15 cellular contexts compared by ENCODE assay signal in genomic region chr12:31759621-31760459, GRCh38. TPM values are rescaled to one million over a fixed set of nuclear protein-coding genes. Genes with fewer than 3 reads are reported as not detected.
DNase-seq lines count a peak whose midpoint lies in the region; ATAC-seq, FAIRE-seq and TF ChIP-seq lines count a peak whose summit lies in the region.
"Had no signal": no experiment of that assay in that cellular context is flagged by ENCODE, and none has a peak within 500 bp of the region (broad histone marks: within the 10 kb centered on the region; RNA-seq: fewer than 3 reads in every experiment).

No MANE protein-coding gene starts in this region.

- peak overlapping the region; percentile 46 for H2AFZ ChIP-seq in endothelial cell of umbilical vein (ENCODE audit: low read depth, low read length)

- ATAC-seq in activated CD8-positive, alpha-beta T cell treated with anti-CD3 and anti-CD28 coated beads for 36 hours = no peak
- no peak for ATAC-seq in activated CD8-positive, alpha-beta T cell treated with anti-CD3 and anti-CD28 coated beads, Interleukin-2, amount 10 ng/mL, durations not matched to agents 7 days and 5 days
- peak; percentile 50 for ATAC-seq in HG03378 (IDR thresholded peaks at IDR 0.05; ENCODE audit: unreplicated experiment)
- ATAC-seq in HG03439 (IDR thresholded peaks at IDR 0.05; ENCODE audit: unreplicated experiment) = no peak
- no peak for ATAC-seq in GM19397 (IDR thresholded peaks at IDR 0.05; ENCODE audit: unreplicated experiment)
- ATAC-seq: natural killer cell treated with Interleukin-12 subunit alpha and Interleukin-12 subunit beta and Interleukin-15 and Interleukin-18, amount 100 ng/mL, for 72 hours had no signal

- peaks cover 2% of the 10 kb centered on the region for H3K9me3 Mint-ChIP-seq in activated CD8-positive, alpha-beta T cell treated with anti-CD3 and anti-CD28 coated beads for 36 hours
- peaks cover 10% of the 10 kb centered on the region for H3K9me3 Mint-ChIP-seq in activated CD8-positive, alpha-beta T cell treated with anti-CD3 and anti-CD28 coated beads, Interleukin-2, amount 10 ng/mL, durations not matched to agents 7 days and 5 days (ENCODE audit: insufficient read depth)
- peaks cover 12% of the 10 kb centered on the region for H3K9me3 Mint-ChIP-seq in type B pancreatic cell

- dilution Hi-C loops in endothelial cell of umbilical vein (cut with MboI; ENCODE audit: extremely low pct_ligation_motif_present, low sequenced_read_pairs) = no loop called here

- BruUV-seq in endothelial cell of umbilical vein (replicated peaks; lab: Mats Ljungman, UMichigan) = no TSS peak

- no peaks in the 10 kb centered on the region for H3K79me2 ChIP-seq in endothelial cell of umbilical vein (ENCODE audit: control insufficient read depth, insufficient read depth, low read length)

- no peak for FAIRE-seq in endothelial cell of umbilical vein (lab: Jason Lieb, UNC)

- CTCF ChIA-PET in activated CD8-positive, alpha-beta T cell treated with anti-CD3 and anti-CD28 coated beads for 36 hours (lab: Charles Lee) = interaction anchor here (1.4 to 2.1 kb wide), 2 partner anchors 9 to 78 kb away, joined by 4 to 6 read pairs; no protein-coding TSS in a partner anchor
- CTCF ChIA-PET in activated CD8-positive, alpha-beta T cell treated with anti-CD3 and anti-CD28 coated beads, Interleukin-2, amount 10 ng/mL, durations not matched to agents 7 days and 5 days (lab: Charles Lee) = interaction anchor here (0.7 to 1.1 kb wide), 2 partner anchors 57 to 545 kb away, joined by 3 read pairs; no protein-coding TSS in a partner anchor
- CTCF ChIA-PET in endothelial cell of umbilical vein (lab: Charles Lee) = interaction anchor here (0.9 to 2.0 kb wide), 3 partner anchors 8 to 10 kb away, joined by 3 to 4 read pairs (median 4); no protein-coding TSS in a partner anchor

- no peaks in the 10 kb centered on the region for H3K27me3 Mint-ChIP-seq in activated CD8-positive, alpha-beta T cell treated with anti-CD3 and anti-CD28 coated beads for 36 hours
- no peaks in the 10 kb centered on the region for H3K27me3 Mint-ChIP-seq in activated CD8-positive, alpha-beta T cell treated with anti-CD3 and anti-CD28 coated beads, Interleukin-2, amount 10 ng/mL, durations not matched to agents 7 days and 5 days (ENCODE audit: low read depth)
- H3K27me3 Mint-ChIP-seq in type B pancreatic cell = no peaks in the 10 kb centered on the region
- H3K27me3 Mint-ChIP-seq: natural killer cell treated with Interleukin-12 subunit alpha and Interleukin-12 subunit beta and Interleukin-15 and Interleukin-18, amount 100 ng/mL, for 72 hours had no signal

- no peak for TF ChIP-seq POLR2A in endothelial cell of umbilical vein (IDR thresholded peaks at IDR 0.05; ENCODE audit: low read depth, low read length)

- H3K4me1 Mint-ChIP-seq in activated CD8-positive, alpha-beta T cell treated with anti-CD3 and anti-CD28 coated beads for 36 hours (ENCODE audit: low read depth) = peaks cover 16% of the 10 kb centered on the region
- H3K4me1 Mint-ChIP-seq in activated CD8-positive, alpha-beta T cell treated with anti-CD3 and anti-CD28 coated beads, Interleukin-2, amount 10 ng/mL, durations not matched to agents 7 days and 5 days (ENCODE audit: low read depth) = peaks cover 7% of the 10 kb centered on the region
- no peaks in the 10 kb centered on the region for H3K4me1 Mint-ChIP-seq in type B pancreatic cell (ENCODE audit: unreplicated experiment)

- H3K4me2 ChIP-seq in endothelial cell of umbilical vein (ENCODE audit: insufficient read depth, low read length) = no peak overlapping the region

- no peak overlapping the region for H3K4me3 ChIP-seq in endothelial cell of umbilical vein (replicated peaks in 1 of 3; ENCODE audit: insufficient read depth in 1 of 3, low read depth in 1 of 3, low read length in 3 of 3)
- H3K4me3 ChIP-seq: colonic mucosa, sigmoid colon had no signal

- H3K27ac ChIP-seq in endothelial cell of umbilical vein (ENCODE audit: insufficient read depth, low read depth, low read length) = no peak overlapping the region
- H3K27ac ChIP-seq: colonic mucosa, sigmoid colon had no signal

- H3K9ac ChIP-seq in endothelial cell of umbilical vein (replicated peaks; ENCODE audit: extremely low read depth, insufficient read depth, low read length) = no peak overlapping the region

- peak overlapping the region; percentile 35 for H3K27ac Mint-ChIP-seq in activated CD8-positive, alpha-beta T cell treated with anti-CD3 and anti-CD28 coated beads for 36 hours
- H3K27ac Mint-ChIP-seq in activated CD8-positive, alpha-beta T cell treated with anti-CD3 and anti-CD28 coated beads, Interleukin-2, amount 10 ng/mL, durations not matched to agents 7 days and 5 days = no peak overlapping the region
- H3K27ac Mint-ChIP-seq in type B pancreatic cell = peak overlapping the region; percentile 35
- H3K27ac Mint-ChIP-seq: natural killer cell treated with Interleukin-12 subunit alpha and Interleukin-12 subunit beta and Interleukin-15 and Interleukin-18, amount 100 ng/mL, for 72 hours had no signal

- no peak for DNase-seq in activated CD8-positive, alpha-beta T cell treated with anti-CD3 and anti-CD28 coated beads for 36 hours
- no peak for DNase-seq in activated CD8-positive, alpha-beta T cell treated with anti-CD3 and anti-CD28 coated beads, Interleukin-2, amount 10 ng/mL, durations not matched to agents 7 days and 5 days
- no peak for DNase-seq in endothelial cell of umbilical vein (ENCODE audit: low read depth, low spot score)
- DNase-seq in type B pancreatic cell (ENCODE audit: extremely low spot score, unreplicated experiment) = no peak
- DNase-seq in effector CD8-positive, alpha-beta T cell (lab: John Stamatoyannopoulos, UW) = no peak
- DNase-seq: ACHN, anterior cingulate cortex, colonic mucosa, hippocampal formation, NCI-H1105, sigmoid colon had no signal

- TF ChIP-seq CTCF in activated CD8-positive, alpha-beta T cell treated with anti-CD3 and anti-CD28 coated beads for 36 hours (IDR thresholded peaks at IDR 0.05) = no peak
- TF ChIP-seq CTCF in endothelial cell of umbilical vein (IDR thresholded peaks at IDR 0.05; ENCODE audit: extremely low read depth in 1 of 2, insufficient read depth in 1 of 2, low read depth in 1 of 2, low read length in 2 of 2) = no peak
- TF ChIP-seq CTCF in type B pancreatic cell (conservative IDR thresholded peaks at IDR 0.05) = no peak

- H3K4me1 ChIP-seq in endothelial cell of umbilical vein (ENCODE audit: control insufficient read depth, extremely low read depth, insufficient read depth, low read length) = no peaks in the 10 kb centered on the region
- H3K4me1 ChIP-seq: colonic mucosa, sigmoid colon had no signal

- H3K9me1 ChIP-seq in endothelial cell of umbilical vein (replicated peaks; ENCODE audit: control insufficient read depth, extremely low read depth, insufficient read depth, low read length) = no peaks in the 10 kb centered on the region

- no peaks in the 10 kb centered on the region for H3K9me3 ChIP-seq in endothelial cell of umbilical vein (replicated peaks; ENCODE audit: control insufficient read depth, insufficient read depth, low read length)
- H3K9me3 ChIP-seq: colonic mucosa, sigmoid colon had no signal

- H3K27me3 ChIP-seq in endothelial cell of umbilical vein (ENCODE audit: control insufficient read depth in 2 of 2, insufficient read depth in 2 of 2, low read length in 2 of 2) = no peaks in the 10 kb centered on the region
- H3K27me3 ChIP-seq: colonic mucosa, sigmoid colon had no signal

- H4K20me1 ChIP-seq in endothelial cell of umbilical vein (replicated peaks; ENCODE audit: control insufficient read depth, extremely low read depth, insufficient read depth, low read length) = no peaks in the 10 kb centered on the region

- H3K36me3 Mint-ChIP-seq in activated CD8-positive, alpha-beta T cell treated with anti-CD3 and anti-CD28 coated beads for 36 hours (ENCODE audit: low read depth) = no peaks in the 10 kb centered on the region
- H3K36me3 Mint-ChIP-seq in activated CD8-positive, alpha-beta T cell treated with anti-CD3 and anti-CD28 coated beads, Interleukin-2, amount 10 ng/mL, durations not matched to agents 7 days and 5 days (ENCODE audit: low read depth) = peaks cover 3% of the 10 kb centered on the region
- peaks cover 9% of the 10 kb centered on the region for H3K36me3 Mint-ChIP-seq in type B pancreatic cell
- H3K36me3 Mint-ChIP-seq: natural killer cell treated with Interleukin-12 subunit alpha and Interleukin-12 subunit beta and Interleukin-15 and Interleukin-18, amount 100 ng/mL, for 72 hours had no signal

- no peaks in the 10 kb centered on the region for H3K36me3 ChIP-seq in endothelial cell of umbilical vein (ENCODE audit: control insufficient read depth in 2 of 2, extremely low read depth in 1 of 2, insufficient read depth in 2 of 2, low read length in 2 of 2)
- H3K36me3 ChIP-seq: colonic mucosa, sigmoid colon had no signal

- H3K4me3 Mint-ChIP-seq in activated CD8-positive, alpha-beta T cell treated with anti-CD3 and anti-CD28 coated beads for 36 hours = no peak overlapping the region
- H3K4me3 Mint-ChIP-seq in activated CD8-positive, alpha-beta T cell treated with anti-CD3 and anti-CD28 coated beads, Interleukin-2, amount 10 ng/mL, durations not matched to agents 7 days and 5 days = no peak overlapping the region
- no peak overlapping the region for H3K4me3 Mint-ChIP-seq in type B pancreatic cell
- H3K4me3 Mint-ChIP-seq: natural killer cell treated with Interleukin-12 subunit alpha and Interleukin-12 subunit beta and Interleukin-15 and Interleukin-18, amount 100 ng/mL, for 72 hours had no signal

- POLR2A ChIA-PET in activated CD8-positive, alpha-beta T cell treated with anti-CD3 and anti-CD28 coated beads for 36 hours (lab: Charles Lee) = no interaction called here
- POLR2A ChIA-PET in activated CD8-positive, alpha-beta T cell treated with anti-CD3 and anti-CD28 coated beads, Interleukin-2, amount 10 ng/mL, durations not matched to agents 7 days and 5 days (lab: Charles Lee) = interaction anchor here (0.7 to 1.3 kb wide), 2 partner anchors 15 to 31 kb away, joined by 3 to 6 read pairs; partner anchors contain the start of gene AMN1
- POLR2A ChIA-PET in endothelial cell of umbilical vein (lab: Charles Lee) = no interaction called here

- intact Hi-C loops in activated CD8-positive, alpha-beta T cell treated with anti-CD3 and anti-CD28 coated beads for 36 hours (cut with micrococcal nuclease) = no loop called here
- intact Hi-C loops in endothelial cell of umbilical vein (cut with micrococcal nuclease) = no loop called here

RNA-seq across cellular contexts. Expression of gene AMN1, which starts 31.0 kb away (rescaled TPM):
- total RNA-seq in activated CD8-positive, alpha-beta T cell treated with anti-CD3 and anti-CD28 coated beads for 36 hours = 1 to 10 TPM; 3.5 to 4.1 TPM
- total RNA-seq in activated CD8-positive, alpha-beta T cell treated with anti-CD3 and anti-CD28 coated beads, Interleukin-2, amount 10 ng/mL, durations not matched to agents 7 days and 5 days = 1 to 10 TPM; 3.4 to 3.5 TPM
- total RNA-seq in endothelial cell of umbilical vein (8.5 and 11.8 TPM in 2 replicates), type B pancreatic cell (ENCODE audit: low replicate concordance) (5.5 and 9.6 TPM in 2 replicates)
- 11.3 and 18.0 TPM in 2 replicates for polyA plus RNA-seq in endothelial cell of umbilical vein
- 14.6 and 15.9 TPM in 2 replicates for polyA plus RNA-seq in endothelial cell of umbilical vein (2011; cell fraction: cytosol; rRNA removed)
- 11.1 and 15.5 TPM in 2 replicates for polyA plus RNA-seq in endothelial cell of umbilical vein (2011; cell fraction: nucleus; rRNA removed)
- 10.9 and 17.3 TPM in 2 replicates for polyA plus RNA-seq in endothelial cell of umbilical vein (2012)
- polyA minus RNA-seq in endothelial cell of umbilical vein = 10.0 and 12.7 TPM in 2 replicates
- 2.6 TPM for polyA minus RNA-seq in endothelial cell of umbilical vein (2011; cell fraction: cytosol; rRNA and poly(A)+ RNA removed)
- 5.9 and 9.0 TPM in 2 replicates for polyA minus RNA-seq in endothelial cell of umbilical vein (2011; cell fraction: nucleus; rRNA and poly(A)+ RNA removed)
